8 cellular contexts compared by ENCODE assay signal in genomic region chr1:230208619-230209261, GRCh38.
A peak's percentile ranks its signal among the peaks of the same experiment; 100 is the strongest.
DNase-seq lines count a peak whose midpoint lies in the region; ATAC-seq, FAIRE-seq and TF ChIP-seq lines count a peak whose summit lies in the region.

No MANE protein-coding gene starts in this region.

- H3K9me3 ChIP-seq in HepG2 (ENCODE audit: low read length) = no peaks in the 10 kb centered on the region

- H3K36me3 ChIP-seq in HepG2 (replicated peaks in 1 of 2; ENCODE audit: control insufficient read depth in 1 of 2, insufficient read depth in 2 of 2, low read length in 2 of 2) = peaks cover 2 to 22% of the 10 kb centered on the region in 2 experiments; a peak in 4 of 5 replicates

- H4K20me1 ChIP-seq in HepG2 (ENCODE audit: insufficient read depth, low read length) = no peaks in the 10 kb centered on the region

- intact Hi-C loops in HepG2 (cut with micrococcal nuclease; ENCODE audit: unreplicated experiment) = no loop called here

- no peak for TF ChIP-seq RAD21 in HepG2 (CRISPR knock-in tag; IDR thresholded peaks at IDR 0.05)

- no peaks in the 10 kb centered on the region for H3K27me3 ChIP-seq in HepG2 (ENCODE audit: control insufficient read depth in 1 of 2, insufficient read depth in 2 of 2, low read length in 2 of 2)

- in situ Hi-C loops in GM13976 (cut with MboI; ENCODE audit: low sequenced_read_pairs, unreplicated experiment) = no loop called here
- in situ Hi-C loops in HepG2 (cut with HindIII; ENCODE audit: extremely low pct_ligation_motif_present, low pct_unique_long_range_greater_than_20kb) = no loop called here

- TF ChIP-seq POLR2A in HepG2 (IDR thresholded peaks at IDR 0.05; ENCODE audit: insufficient read depth in 1 of 2, low read depth in 2 of 2, low read length in 2 of 2) = no peak

- TF ChIP-seq EP300 in HepG2 (IDR thresholded peaks at IDR 0.05; ENCODE audit: low read depth in 2 of 2, low read length in 2 of 2) (no peak), HepG2 (CRISPR knock-in tag; IDR thresholded peaks at IDR 0.05; ENCODE audit: borderline replicate concordance) (no peak)

- H3K4me3 ChIP-seq in HepG2 (replicated peaks in 1 of 3; ENCODE audit: insufficient read depth in 1 of 3, low read depth in 2 of 3, low read length in 3 of 3) = no peak overlapping the region

- BruUV-seq in HepG2 (replicated peaks; lab: Mats Ljungman, UMichigan) = no TSS peak

- H3K27ac Mint-ChIP-seq in activated CD4-positive, alpha-beta T cell treated with anti-CD3 and anti-CD28 coated beads, Interleukin-2, amount 10 ng/mL, durations not matched to agents 7 days and 5 days = peak overlapping the region; percentile 65

- 96% methylated on average over 10 of the region's 10 CpGs for WGBS in HepG2 (ENCODE audit: low lambda C conversion rate)

- no peak overlapping the region for H3K27ac ChIP-seq in HepG2 (ENCODE audit: extremely low read length, insufficient read depth, low read length)

- FAIRE-seq in HepG2 (lab: Jason Lieb, UNC) = no peak

- H2AFZ ChIP-seq in HepG2 (ENCODE audit: low read length) = no peak overlapping the region

- CTCF ChIA-PET in activated CD4-positive, alpha-beta T cell treated with anti-CD3 and anti-CD28 coated beads, Interleukin-2, amount 10 ng/mL, durations not matched to agents 7 days and 5 days (lab: Charles Lee) = interaction anchor here (5.2 kb wide), 1 partner anchor 9 kb away, joined by 23 read pairs; no protein-coding TSS in a partner anchor
- CTCF ChIA-PET in HepG2 (lab: Yijun Ruan, JAX; ENCODE audit: low intra/inter-chr PET ratio, low total read pairs) = no interaction called here

- H3K4me1 ChIP-seq in HepG2 (ENCODE audit: insufficient read depth, low read length) = peaks cover 16% of the 10 kb centered on the region

- no peaks in the 10 kb centered on the region for H3K27me3 Mint-ChIP-seq in activated CD4-positive, alpha-beta T cell treated with anti-CD3 and anti-CD28 coated beads, Interleukin-2, amount 10 ng/mL, durations not matched to agents 7 days and 5 days

- H3K79me2 ChIP-seq in HepG2 (ENCODE audit: insufficient read depth, low read length) = no peaks in the 10 kb centered on the region

- POLR2A ChIA-PET in activated CD4-positive, alpha-beta T cell treated with anti-CD3 and anti-CD28 coated beads, Interleukin-2, amount 10 ng/mL, durations not matched to agents 7 days and 5 days (lab: Charles Lee) = no interaction called here
- POLR2A ChIA-PET in HepG2 (lab: Yijun Ruan, JAX) = no interaction called here

- no peak overlapping the region for H3K4me3 Mint-ChIP-seq in activated CD4-positive, alpha-beta T cell treated with anti-CD3 and anti-CD28 coated beads, Interleukin-2, amount 10 ng/mL, durations not matched to agents 7 days and 5 days

- TF ChIP-seq CTCF in GM13976 (IDR thresholded peaks at IDR 0.05; ENCODE audit: borderline replicate concordance, control extremely low read depth, extremely low read depth, insufficient read depth, missing control alignments) (no peak), HepG2 (CRISPR knock-in tag; IDR thresholded peaks at IDR 0.05) (no peak)

- ATAC-seq in GM21825 (IDR thresholded peaks at IDR 0.05; ENCODE audit: unreplicated experiment) = peak; percentile 44
- ATAC-seq in HepG2 = no peak

- peaks cover 18% of the 10 kb centered on the region for H3K36me3 Mint-ChIP-seq in activated CD4-positive, alpha-beta T cell treated with anti-CD3 and anti-CD28 coated beads, Interleukin-2, amount 10 ng/mL, durations not matched to agents 7 days and 5 days (ENCODE audit: low read depth)

- peaks cover 48% of the 10 kb centered on the region for H3K4me1 Mint-ChIP-seq in activated CD4-positive, alpha-beta T cell treated with anti-CD3 and anti-CD28 coated beads, Interleukin-2, amount 10 ng/mL, durations not matched to agents 7 days and 5 days

- no peak overlapping the region for H3K4me2 ChIP-seq in HepG2 (ENCODE audit: low read depth, low read length)

- H3K9me3 Mint-ChIP-seq in activated CD4-positive, alpha-beta T cell treated with anti-CD3 and anti-CD28 coated beads, Interleukin-2, amount 10 ng/mL, durations not matched to agents 7 days and 5 days = no peaks in the 10 kb centered on the region

- DNase-seq in GM13976 (ENCODE audit: low spot score) = peak; percentile 55
- DNase-seq in activated CD4-positive, alpha-beta T cell treated with anti-CD3 and anti-CD28 coated beads, Interleukin-2, amount 10 ng/mL, durations not matched to agents 7 days and 5 days = peak; percentile 22
- peak; percentile 43 for DNase-seq in islet precursor cell
- no peak for DNase-seq in NCI-H187 treated with DMSO at 0.1 percent for 48 hours (lab: John Stamatoyannopoulos, UW)
- no peak for DNase-seq in pons (ENCODE audit: low spot score)
- DNase-seq in HepG2 (ENCODE audit: low spot score) = no peak
- DNase-seq in NCI-H524 treated with DMSO at 0.1 percent for 48 hours (lab: John Stamatoyannopoulos, UW) = no peak

- H3K9ac ChIP-seq in HepG2 (ENCODE audit: insufficient read depth, low read depth, low read length) = no peak overlapping the region

TF ChIP-seq in HepG2, 621 proteins besides CTCF, POLR2A, EP300 and RAD21 (continues in another document):
- TF ChIP-seq, protein P1, sequence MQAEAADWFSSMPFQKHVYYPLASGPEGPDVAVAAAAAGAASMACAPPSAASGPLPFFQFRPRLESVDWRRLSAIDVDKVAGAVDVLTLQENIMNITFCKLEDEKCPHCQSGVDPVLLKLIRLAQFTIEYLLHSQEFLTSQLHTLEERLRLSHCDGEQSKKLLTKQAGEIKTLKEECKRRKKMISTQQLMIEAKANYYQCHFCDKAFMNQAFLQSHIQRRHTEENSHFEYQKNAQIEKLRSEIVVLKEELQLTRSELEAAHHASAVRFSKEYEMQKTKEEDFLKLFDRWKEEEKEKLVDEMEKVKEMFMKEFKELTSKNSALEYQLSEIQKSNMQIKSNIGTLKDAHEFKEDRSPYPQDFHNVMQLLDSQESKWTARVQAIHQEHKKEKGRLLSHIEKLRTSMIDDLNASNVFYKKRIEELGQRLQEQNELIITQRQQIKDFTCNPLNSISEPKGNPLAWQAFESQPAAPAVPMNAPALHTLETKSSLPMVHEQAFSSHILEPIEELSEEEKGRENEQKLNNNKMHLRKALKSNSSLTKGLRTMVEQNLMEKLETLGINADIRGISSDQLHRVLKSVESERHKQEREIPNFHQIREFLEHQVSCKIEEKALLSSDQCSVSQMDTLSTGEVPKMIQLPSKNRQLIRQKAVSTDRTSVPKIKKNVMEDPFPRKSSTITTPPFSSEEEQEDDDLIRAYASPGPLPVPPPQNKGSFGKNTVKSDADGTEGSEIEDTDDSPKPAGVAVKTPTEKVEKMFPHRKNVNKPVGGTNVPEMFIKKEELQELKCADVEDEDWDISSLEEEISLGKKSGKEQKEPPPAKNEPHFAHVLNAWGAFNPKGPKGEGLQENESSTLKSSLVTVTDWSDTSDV (CRISPR knock-in tag; IDR thresholded peaks at IDR 0.05) = no peak
- TF ChIP-seq RNF2 (conservative IDR thresholded peaks at IDR 0.05; ENCODE audit: low read depth) = no peak
- no peak for TF ChIP-seq ZNF3 (CRISPR knock-in tag; IDR thresholded peaks at IDR 0.05)
- TF ChIP-seq ETV6 (CRISPR knock-in tag; conservative IDR thresholded peaks at IDR 0.05) = no peak
- TF ChIP-seq AGO2 (optimal IDR thresholded peaks at IDR 0.05; ENCODE audit: low read depth, low read length) = no peak
- no peak for TF ChIP-seq ZNF652 (CRISPR knock-in tag; IDR thresholded peaks at IDR 0.05; ENCODE audit: borderline replicate concordance, low read depth)
- no peak for TF ChIP-seq ZNF800 (CRISPR knock-in tag; IDR thresholded peaks at IDR 0.05)
- no peak for TF ChIP-seq HOXA5 (CRISPR knock-in tag; IDR thresholded peaks at IDR 0.05)
- TF ChIP-seq ELF1 (CRISPR knock-in tag; IDR thresholded peaks at IDR 0.05) = no peak
- TF ChIP-seq, protein P2, sequence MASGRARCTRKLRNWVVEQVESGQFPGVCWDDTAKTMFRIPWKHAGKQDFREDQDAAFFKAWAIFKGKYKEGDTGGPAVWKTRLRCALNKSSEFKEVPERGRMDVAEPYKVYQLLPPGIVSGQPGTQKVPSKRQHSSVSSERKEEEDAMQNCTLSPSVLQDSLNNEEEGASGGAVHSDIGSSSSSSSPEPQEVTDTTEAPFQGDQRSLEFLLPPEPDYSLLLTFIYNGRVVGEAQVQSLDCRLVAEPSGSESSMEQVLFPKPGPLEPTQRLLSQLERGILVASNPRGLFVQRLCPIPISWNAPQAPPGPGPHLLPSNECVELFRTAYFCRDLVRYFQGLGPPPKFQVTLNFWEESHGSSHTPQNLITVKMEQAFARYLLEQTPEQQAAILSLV (CRISPR knock-in tag; IDR thresholded peaks at IDR 0.05; ENCODE audit: borderline replicate concordance) = no peak
- TF ChIP-seq ZNF619 (CRISPR knock-in tag; IDR thresholded peaks at IDR 0.05) = no peak
- no peak for TF ChIP-seq ZNF83 (CRISPR knock-in tag; IDR thresholded peaks at IDR 0.05; ENCODE audit: borderline replicate concordance)
- TF ChIP-seq ZNF773 (CRISPR knock-in tag; IDR thresholded peaks at IDR 0.05; ENCODE audit: borderline replicate concordance) = no peak
- no peak for TF ChIP-seq SMARCC2 (IDR thresholded peaks at IDR 0.05)
- no peak for TF ChIP-seq NFIB (CRISPR knock-in tag; IDR thresholded peaks at IDR 0.05; ENCODE audit: borderline replicate concordance)
- no peak for TF ChIP-seq TSC22D2 (CRISPR knock-in tag; IDR thresholded peaks at IDR 0.05; ENCODE audit: borderline replicate concordance)

Comparison
In these comparisons a context has a peak if more than half of its experiments do, and no peak if none do; other contexts are left out.
1. DNase-seq: peak in GM13976 (single experiment), activated CD4-positive, alpha-beta T cell treated with anti-CD3 and anti-CD28 coated beads, Interleukin-2, amount 10 ng/mL, durations not matched to agents 7 days and 5 days (single experiment) and islet precursor cell (single experiment); none in NCI-H187 treated with DMSO at 0.1 percent for 48 hours (single experiment), pons (single experiment), HepG2 (single experiment) and NCI-H524 treated with DMSO at 0.1 percent for 48 hours (single experiment).